Comparison of ENCODE assay signal across 21 cellular contexts in the genomic region with DNA sequence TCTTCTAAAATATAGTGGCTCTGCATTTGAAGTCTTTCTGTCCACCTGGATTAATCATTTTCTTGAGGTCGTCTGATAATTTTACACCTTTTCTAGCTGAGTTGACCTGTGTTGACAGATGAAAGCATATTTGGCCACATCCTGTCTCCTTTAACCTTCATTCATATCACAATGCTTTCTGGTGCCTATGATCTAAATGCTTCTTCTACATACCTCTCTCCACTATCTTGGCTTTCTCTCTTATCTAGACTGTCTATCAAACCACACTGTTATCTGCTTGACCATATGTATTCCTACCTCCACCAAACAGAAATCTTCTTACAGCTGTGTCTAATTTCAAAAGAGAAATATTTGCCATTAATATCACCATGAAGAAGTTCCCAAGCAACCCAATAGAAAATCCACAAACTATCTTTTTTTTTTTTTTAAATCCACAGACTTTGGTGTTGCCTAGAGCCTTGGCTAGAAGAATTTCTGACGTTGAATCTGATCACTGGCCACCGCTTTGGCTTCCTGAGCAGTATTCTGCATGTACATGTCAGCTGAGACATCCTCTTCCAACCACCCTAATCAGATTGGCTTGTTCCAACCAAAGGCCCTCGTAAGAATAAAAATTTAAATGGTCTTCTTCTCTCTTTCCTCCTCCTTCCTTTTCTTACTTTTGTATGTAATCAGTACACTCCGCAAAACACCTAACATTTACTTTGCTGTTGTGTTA.
A peak's percentile ranks its signal among the peaks of the same experiment; 100 is the strongest.
DNase-seq lines count a peak whose midpoint lies in the region; ATAC-seq lines count a peak whose summit lies in the region.
"Had no signal": no experiment of that assay in that cellular context is flagged by ENCODE, and none has a peak within 500 bp of the region (broad histone marks: within the 10 kb centered on the region; RNA-seq: fewer than 3 reads in every experiment).

No MANE protein-coding gene starts in this region.

- H3K27me3 ChIP-seq in CD8-positive, alpha-beta memory T cell (ENCODE audit: insufficient read depth, low read length, poor library complexity, severe bottlenecking): no peaks in the 10 kb centered on the region
- H3K27me3 ChIP-seq: transverse colon had no signal

- H3K4me3 ChIP-seq in CD8-positive, alpha-beta memory T cell (ENCODE audit: low read length): no peak overlapping the region
- H3K4me3 ChIP-seq: lung, transverse colon had no signal

- H3K27ac Mint-ChIP-seq in CD8-positive, alpha-beta memory T cell: peak overlapping the region in 7 of 8 donors; percentile 10 to 71 (median 27)
- H3K27ac Mint-ChIP-seq: CD14-positive monocyte had no signal

- DNase-seq in CD8-positive, alpha-beta memory T cell: no peak
- DNase-seq in KBM-7: peak; percentile 30
- peak; percentile 2 for DNase-seq in amniotic epithelial cell (ENCODE audit: low read depth)
- no peak for DNase-seq in DMS79 treated with DMSO at 0.1 percent for 48 hours (lab: John Stamatoyannopoulos, UW)
- DNase-seq: activated CD4-positive, alpha-beta T cell treated with anti-CD3 and anti-CD28 coated beads, Interleukin-2, amount 50 U/mL, for 1 hour; activated naive CD4-positive, alpha-beta T cell treated with anti-CD3 and anti-CD28 coated beads, Interleukin-2, amount 50 U/mL, for 16 hours; GOT3; kidney; NCI-H1105 treated with DMSO at 0.1 percent for 48 hours; NCI-H2107; NCI-H526 treated with DMSO at 0.1 percent for 48 hours; occipital lobe; stimulated activated CD4-positive, alpha-beta T cell treated with anti-CD3 and anti-CD28 coated beads, Interleukin-4, amount 100 ng/mL, for 24 hours; stimulated activated naive CD8-positive, alpha-beta T cell treated with anti-CD3 and anti-CD28 coated beads, Interleukin-15, amount 100 ng/mL, for 72 hours; transverse colon had no signal

- ATAC-seq in GM18502 (IDR thresholded peaks at IDR 0.05; ENCODE audit: poor library complexity, unreplicated experiment) (peak; percentile 41), GM18517 (IDR thresholded peaks at IDR 0.05; ENCODE audit: unreplicated experiment) (no peak), GM21529 (IDR thresholded peaks at IDR 0.05; ENCODE audit: unreplicated experiment) (no peak), HG03280 (IDR thresholded peaks at IDR 0.05; ENCODE audit: unreplicated experiment) (no peak)
- ATAC-seq: stimulated activated naive CD8-positive, alpha-beta T cell treated with anti-CD3 and anti-CD28 coated beads, Interleukin-15, amount 100 ng/mL, for 72 hours had no signal

- peak overlapping the region in 4 of 7 donors; percentile 11 to 48 (median 33) for H3K4me3 Mint-ChIP-seq in CD8-positive, alpha-beta memory T cell
- H3K4me3 Mint-ChIP-seq: CD14-positive monocyte; stimulated activated naive CD8-positive, alpha-beta T cell treated with anti-CD3 and anti-CD28 coated beads, Interleukin-15, amount 100 ng/mL, for 72 hours had no signal

- H3K4me1 Mint-ChIP-seq in CD8-positive, alpha-beta memory T cell: peaks cover 57 to 68% (median 68%) of the 10 kb centered on the region in 3 donors

- peaks cover 0 to 5% (median 0%) of the 10 kb centered on the region in 3 donors for H3K36me3 Mint-ChIP-seq in CD8-positive, alpha-beta memory T cell
- H3K36me3 Mint-ChIP-seq: CD14-positive monocyte had no signal

- CTCF ChIA-PET in CD8-positive, alpha-beta memory T cell (lab: Charles Lee): no interaction called here

- H3K4me1 ChIP-seq in CD8-positive, alpha-beta memory T cell (ENCODE audit: insufficient read depth, low read length): peaks cover 24% of the 10 kb centered on the region

- H3K27ac ChIP-seq in CD8-positive, alpha-beta memory T cell (ENCODE audit: low read depth, low read length): no peak overlapping the region
- H3K27ac ChIP-seq: transverse colon had no signal

- in situ Hi-C loops in KBM-7 (cut with MboI; ENCODE audit: low pct_unique_long_range_greater_than_20kb, low sequenced_read_pairs): no loop called here

- H3K9me3 ChIP-seq in CD8-positive, alpha-beta memory T cell (ENCODE audit: low read length): no peaks in the 10 kb centered on the region
- H3K9me3 ChIP-seq: transverse colon had no signal

- POLR2A ChIA-PET in CD8-positive, alpha-beta memory T cell (lab: Charles Lee): interaction anchor here (1.7 kb wide), 1 partner anchor 9 kb away, joined by 5 read pairs; no protein-coding TSS in a partner anchor

- no peaks in the 10 kb centered on the region for H3K9me3 Mint-ChIP-seq in CD8-positive, alpha-beta memory T cell
- H3K9me3 Mint-ChIP-seq: CD14-positive monocyte; stimulated activated naive CD8-positive, alpha-beta T cell treated with anti-CD3 and anti-CD28 coated beads, Interleukin-15, amount 100 ng/mL, for 72 hours had no signal

- no peaks in the 10 kb centered on the region for H3K27me3 Mint-ChIP-seq in CD8-positive, alpha-beta memory T cell
- H3K27me3 Mint-ChIP-seq: stimulated activated naive CD8-positive, alpha-beta T cell treated with anti-CD3 and anti-CD28 coated beads, Interleukin-15, amount 100 ng/mL, for 72 hours had no signal

- H3K36me3 ChIP-seq in CD8-positive, alpha-beta memory T cell (ENCODE audit: insufficient read depth, low read length): no peaks in the 10 kb centered on the region
- H3K36me3 ChIP-seq: transverse colon had no signal

Comparison
In these comparisons a context has a peak if more than half of its experiments do, and no peak if none do; other contexts are left out.
1. DNase-seq: peak in KBM-7 (single experiment) and amniotic epithelial cell (single experiment); none in CD8-positive, alpha-beta memory T cell (0 of 5) and DMS79 treated with DMSO at 0.1 percent for 48 hours (single experiment).